In the genomic region with DNA sequence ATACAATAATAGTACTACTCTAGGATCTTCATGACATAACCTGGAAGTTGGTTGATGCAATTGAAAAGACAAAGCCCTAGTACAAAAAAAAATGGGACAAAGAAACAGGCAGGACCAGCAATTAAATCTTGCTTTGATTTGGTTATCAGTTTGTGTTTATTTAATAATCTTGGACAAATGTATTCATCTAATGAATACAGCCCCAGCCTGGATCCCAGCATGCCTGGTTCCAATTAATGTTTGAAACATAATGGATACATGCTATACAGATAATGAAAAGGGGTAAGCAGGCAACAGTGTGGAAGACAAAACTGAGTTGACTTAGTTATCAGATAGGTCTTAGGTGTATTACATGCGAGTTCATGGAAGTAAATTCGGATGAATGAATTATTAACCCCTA, we compare ENCODE assay signal across 32 cellular contexts.
"Had no signal": no experiment of that assay in that cellular context is flagged by ENCODE, and none has a peak within 500 bp of the region (broad histone marks: within the 10 kb centered on the region; RNA-seq: fewer than 3 reads in every experiment).

No MANE protein-coding gene starts in this region.

- ATAC-seq: activated naive CD4-positive, alpha-beta T cell treated with anti-CD3 and anti-CD28 coated beads, Interleukin-2, amount 50 U/mL, for 72 hours; activated naive CD8-positive, alpha-beta T cell treated with anti-CD3 and anti-CD28 coated beads, Interleukin-2, amount 50 U/mL, for 24 hours; activated T-cell treated with anti-CD3 and anti-CD28 coated beads, Interleukin-2, amount 50 U/mL, for 4 hours; activated T-cell treated with anti-CD3 and anti-CD28 coated beads, Interleukin-2, amount 50 U/mL, for 72 hours; activated T-helper 17 cell treated with anti-CD3 and anti-CD28 coated beads, Interleukin-2, amount 50 U/mL, for 72 hours; body of pancreas had no signal

- H3K36me3 ChIP-seq: adrenal gland, ascending aorta, brain microvascular endothelial cell, breast epithelium, cardiac muscle cell had no signal

- DNase-seq: activated effector memory CD4-positive, alpha-beta T cell treated with anti-CD3 and anti-CD28 coated beads, Interleukin-2, amount 50 U/mL, for 16 hours; activated effector memory CD4-positive, alpha-beta T cell treated with Interleukin-2 at 50 U/mL for 16 hours; activated gamma-delta T cell; activated gamma-delta T cell treated with Interleukin-2 at 50 U/mL for 16 hours; activated naive CD4-positive, alpha-beta T cell; activated naive CD4-positive, alpha-beta T cell treated with anti-CD3 and anti-CD28 coated beads for 36 hours; activated naive CD4-positive, alpha-beta T cell treated with anti-CD3 and anti-CD28 coated beads, Interleukin-2, amount 10 ng/mL, durations not matched to agents 7 days and 5 days; activated naive CD4-positive, alpha-beta T cell treated with anti-CD3 and anti-CD28 coated beads, Interleukin-2, amount 50 U/mL, for 16 hours; activated naive CD4-positive, alpha-beta T cell treated with Interleukin-2 at 50 U/mL for 16 hours; activated naive CD8-positive, alpha-beta T cell treated with anti-CD3 and anti-CD28 coated beads for 36 hours; activated naive CD8-positive, alpha-beta T cell treated with anti-CD3 and anti-CD28 coated beads, Interleukin-2, amount 10 ng/mL, durations not matched to agents 7 days and 5 days; activated naive CD8-positive, alpha-beta T cell treated with anti-CD3 and anti-CD28 coated beads, Interleukin-2, amount 50 U/mL, for 24 hours; activated T-cell treated with anti-CD3 and anti-CD28 coated beads, Interleukin-2, amount 50 U/mL, for 1 hour; activated T-cell treated with anti-CD3 and anti-CD28 coated beads, Interleukin-2, amount 50 U/mL, for 24 hours; activated T-cell treated with anti-CD3 and anti-CD28 coated beads, Interleukin-2, amount 50 U/mL, for 4 hours; activated T-cell treated with anti-CD3 and anti-CD28 coated beads, Interleukin-2, amount 50 U/mL, for 48 hours; activated T-cell treated with anti-CD3 and anti-CD28 coated beads, Interleukin-2, amount 50 U/mL, for 72 hours; adrenal gland; amniotic stem cell; amygdala; anterior cingulate cortex; aorta; body of pancreas; brain microvascular endothelial cell; caudate nucleus; central memory CD4-positive, alpha-beta T cell; cerebellar nuclear complex had no signal

- H3K4me1 ChIP-seq: adrenal gland, ascending aorta, body of pancreas, breast epithelium had no signal

- H3K9me3 ChIP-seq: adrenal gland, ascending aorta, body of pancreas, breast epithelium had no signal

- H3K27ac ChIP-seq: adrenal gland, ascending aorta, body of pancreas, brain microvascular endothelial cell, breast epithelium, cardiac muscle cell had no signal

- H3K27me3 ChIP-seq: adrenal gland, ascending aorta, body of pancreas, brain microvascular endothelial cell, breast epithelium, cardiac muscle cell had no signal

- H3K4me3 ChIP-seq: adrenal gland, ascending aorta, body of pancreas, breast epithelium, cardiac muscle cell had no signal
